ENCODE assay signal across 13 cellular contexts in the genomic region with DNA sequence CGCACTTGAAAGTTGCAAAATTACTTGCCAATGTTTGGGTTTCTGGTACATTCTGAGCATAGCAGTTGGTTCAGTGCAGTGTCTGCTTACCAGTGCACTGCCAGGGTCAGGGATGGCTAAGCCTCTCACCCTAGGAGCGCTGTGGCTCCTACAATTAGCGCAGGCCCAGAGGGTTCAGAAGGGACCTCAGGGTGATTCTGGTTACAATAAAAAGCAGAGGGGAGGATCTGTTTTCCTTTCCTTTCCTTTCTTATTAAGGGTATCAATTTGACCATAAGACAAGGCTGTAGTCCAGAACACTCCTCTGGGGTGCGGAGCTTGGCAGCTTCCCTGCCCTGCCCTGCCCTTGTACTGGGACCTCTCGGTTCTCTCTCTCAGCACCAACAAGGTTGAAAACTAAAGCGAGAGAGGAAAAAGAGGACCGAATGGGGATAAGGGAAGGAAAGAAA. TPM values are rescaled to one million over a fixed set of nuclear protein-coding genes. Genes with fewer than 3 reads are reported as not detected.
DNase-seq lines count a peak whose midpoint lies in the region; ATAC-seq and TF ChIP-seq lines count a peak whose summit lies in the region.
"Had no signal": no experiment of that assay in that cellular context is flagged by ENCODE, and none has a peak within 500 bp of the region (broad histone marks: within the 10 kb centered on the region; RNA-seq: fewer than 3 reads in every experiment).

No MANE protein-coding gene starts in this region.

- peak overlapping the region in 6 of 11 experiments; percentile 80 to 97 (median 93); a peak in 11 of 22 replicates for H3K4me2 ChIP-seq in BLaER1 treated with 17β-estradiol and CSF1 and Interleukin-3, amounts not matched to agents 10 nM and 100 nM

- peak overlapping the region in 4 of 11 experiments; percentile 96 to 100 (median 99); a peak in 8 of 22 replicates for H3K27ac ChIP-seq in BLaER1 treated with 17β-estradiol and CSF1 and Interleukin-3, amounts not matched to agents 10 nM and 100 nM
- H3K27ac ChIP-seq in iPS-20b (ENCODE audit: low read length) (no peak overlapping the region), prostate gland (peak overlapping the region; percentile 86 to 96)
- H3K27ac ChIP-seq: epithelial cell of prostate had no signal

- H3K36me3 Mint-ChIP-seq in brain = peaks cover 20% of the 10 kb centered on the region

- H3K4me1 ChIP-seq in BLaER1 treated with 17β-estradiol and CSF1 and Interleukin-3, amounts not matched to agents 10 nM and 100 nM = peaks cover 12 to 48% (median 20%) of the 10 kb centered on the region in 10 experiments
- peaks cover 15% of the 10 kb centered on the region; the same call in 1 of the 2 replicates for H3K4me1 ChIP-seq in iPS-20b (ENCODE audit: insufficient read depth, low read length)
- no peaks in the 10 kb centered on the region for H3K4me1 ChIP-seq in prostate gland (replicated peaks)

- peaks cover 0 to 10% (median 0%) of the 10 kb centered on the region in 5 experiments for H3K9me3 Mint-ChIP-seq in brain

- TF ChIP-seq CTCF in brain (conservative IDR thresholded peaks at IDR 0.05) (no peak), prostate gland (IDR thresholded peaks at IDR 0.05) (no peak)

- peak overlapping the region; percentile 83 to 95 (median 90) for H3K4me3 Mint-ChIP-seq in brain

- peaks cover 0 to 56% (median 0%) of the 10 kb centered on the region in 11 experiments; a peak in 9 of 22 replicates for H3K36me3 ChIP-seq in BLaER1 treated with 17β-estradiol and CSF1 and Interleukin-3, amounts not matched to agents 10 nM and 100 nM
- H3K36me3 ChIP-seq in iPS-20b (ENCODE audit: insufficient read depth, low read depth, low read length) = no peaks in the 10 kb centered on the region
- H3K36me3 ChIP-seq in prostate gland = no peaks in the 10 kb centered on the region

- peak overlapping the region in 2 of 5 experiments; percentile 40 to 62 for H3K27ac Mint-ChIP-seq in brain

- WGBS in prostate gland = 17% methylated on average over 7 of the region's 7 CpGs

- intact Hi-C loops in prostate gland (cut with DNase I) = loop anchor here (5.0 kb wide), 1 partner anchor 799 kb away; no protein-coding TSS in a partner anchor

- TF ChIP-seq POLR2A in prostate gland (IDR thresholded peaks at IDR 0.05) = no peak

- peaks cover 13 to 96% (median 90%) of the 10 kb centered on the region in 11 experiments for H3K27me3 ChIP-seq in BLaER1 treated with 17β-estradiol and CSF1 and Interleukin-3, amounts not matched to agents 10 nM and 100 nM
- H3K27me3 ChIP-seq in iPS-20b (ENCODE audit: insufficient read depth, low read length) (peaks cover 98% of the 10 kb centered on the region), prostate gland (replicated peaks; ENCODE audit: insufficient read depth) (no peaks in the 10 kb centered on the region)

- no peak for ATAC-seq in GM19328 (IDR thresholded peaks at IDR 0.05; ENCODE audit: unreplicated experiment)

- H3K4me3 ChIP-seq in BLaER1 treated with 17β-estradiol and CSF1 and Interleukin-3, amounts not matched to agents 10 nM and 100 nM = peak overlapping the region in 6 of 10 experiments; percentile 68 to 97 (median 86); a peak in 12 of 20 replicates
- H3K4me3 ChIP-seq in iPS-20b (ENCODE audit: low read length) (peak overlapping the region; percentile 67), prostate gland (peak overlapping the region; percentile 67 to 74)

- H3K27me3 Mint-ChIP-seq in brain = peaks cover 95% of the 10 kb centered on the region

- H3K9me3 ChIP-seq in BLaER1 treated with 17β-estradiol and CSF1 and Interleukin-3, amounts not matched to agents 10 nM and 100 nM (replicated peaks in 1 of 11) = peaks cover 0 to 42% (median 0%) of the 10 kb centered on the region in 11 experiments; a peak in 11 of 22 replicates
- H3K9me3 ChIP-seq in iPS-20b (ENCODE audit: insufficient read depth, low read depth, low read length) = no peaks in the 10 kb centered on the region; the same call in 1 of the 2 replicates
- H3K9me3 ChIP-seq in prostate gland = no peaks in the 10 kb centered on the region

- peak overlapping the region in 5 of 11 experiments; percentile 88 to 99 (median 98); a peak in 9 of 22 replicates for H3K9ac ChIP-seq in BLaER1 treated with 17β-estradiol and CSF1 and Interleukin-3, amounts not matched to agents 10 nM and 100 nM
- H3K9ac ChIP-seq in iPS-20b (ENCODE audit: low read depth, low read length) = no peak overlapping the region

- peaks cover 30 to 75% (median 59%) of the 10 kb centered on the region in 11 experiments for H4K20me1 ChIP-seq in BLaER1 treated with 17β-estradiol and CSF1 and Interleukin-3, amounts not matched to agents 10 nM and 100 nM

- DNase-seq in prostate gland (ENCODE audit: low spot score) (no peak), mucosa of gallbladder (ENCODE audit: low spot score) (no peak), NCI-H345 (lab: John Stamatoyannopoulos, UW) (no peak)
- DNase-seq in activated CD8-positive, alpha-beta memory T cell treated with anti-CD3 and anti-CD28 coated beads, Interleukin-2, amount 50 U/mL, for 4 hours = no peak
- DNase-seq: activated CD4-positive, alpha-beta T cell treated with anti-CD3 and anti-CD28 coated beads for 4 hours; activated naive CD4-positive, alpha-beta T cell treated with anti-CD3 and anti-CD28 coated beads, Interleukin-2, amount 50 U/mL, for 16 hours; mesendoderm; NCI-H2171 treated with DMSO at 0.1 percent for 48 hours had no signal

- peaks cover 50% of the 10 kb centered on the region for H3K4me1 Mint-ChIP-seq in brain

RNA-seq across cellular contexts. Expression of gene MAFB, which starts 2.6 kb away (rescaled TPM):
- polyA plus RNA-seq in brain (ENCODE audit: insufficient read depth, low read depth, low replicate concordance) = 2.7 TPM
- total RNA-seq in prostate gland (10 to 100 TPM; 34.0 to 49.5 TPM), mucosa of gallbladder (22.5 TPM)
